Comparison of ENCODE assay signal across 1 cellular context in genomic region chr9:86246752-86247161, GRCh38.
TF ChIP-seq lines count a peak whose summit lies in the region.

No MANE protein-coding gene starts in this region.

TF ChIP-seq in GM12878, 131 proteins besides CTCF, POLR2A, EP300 and RAD21 (continued from another document):
- TF ChIP-seq, protein P1, sequence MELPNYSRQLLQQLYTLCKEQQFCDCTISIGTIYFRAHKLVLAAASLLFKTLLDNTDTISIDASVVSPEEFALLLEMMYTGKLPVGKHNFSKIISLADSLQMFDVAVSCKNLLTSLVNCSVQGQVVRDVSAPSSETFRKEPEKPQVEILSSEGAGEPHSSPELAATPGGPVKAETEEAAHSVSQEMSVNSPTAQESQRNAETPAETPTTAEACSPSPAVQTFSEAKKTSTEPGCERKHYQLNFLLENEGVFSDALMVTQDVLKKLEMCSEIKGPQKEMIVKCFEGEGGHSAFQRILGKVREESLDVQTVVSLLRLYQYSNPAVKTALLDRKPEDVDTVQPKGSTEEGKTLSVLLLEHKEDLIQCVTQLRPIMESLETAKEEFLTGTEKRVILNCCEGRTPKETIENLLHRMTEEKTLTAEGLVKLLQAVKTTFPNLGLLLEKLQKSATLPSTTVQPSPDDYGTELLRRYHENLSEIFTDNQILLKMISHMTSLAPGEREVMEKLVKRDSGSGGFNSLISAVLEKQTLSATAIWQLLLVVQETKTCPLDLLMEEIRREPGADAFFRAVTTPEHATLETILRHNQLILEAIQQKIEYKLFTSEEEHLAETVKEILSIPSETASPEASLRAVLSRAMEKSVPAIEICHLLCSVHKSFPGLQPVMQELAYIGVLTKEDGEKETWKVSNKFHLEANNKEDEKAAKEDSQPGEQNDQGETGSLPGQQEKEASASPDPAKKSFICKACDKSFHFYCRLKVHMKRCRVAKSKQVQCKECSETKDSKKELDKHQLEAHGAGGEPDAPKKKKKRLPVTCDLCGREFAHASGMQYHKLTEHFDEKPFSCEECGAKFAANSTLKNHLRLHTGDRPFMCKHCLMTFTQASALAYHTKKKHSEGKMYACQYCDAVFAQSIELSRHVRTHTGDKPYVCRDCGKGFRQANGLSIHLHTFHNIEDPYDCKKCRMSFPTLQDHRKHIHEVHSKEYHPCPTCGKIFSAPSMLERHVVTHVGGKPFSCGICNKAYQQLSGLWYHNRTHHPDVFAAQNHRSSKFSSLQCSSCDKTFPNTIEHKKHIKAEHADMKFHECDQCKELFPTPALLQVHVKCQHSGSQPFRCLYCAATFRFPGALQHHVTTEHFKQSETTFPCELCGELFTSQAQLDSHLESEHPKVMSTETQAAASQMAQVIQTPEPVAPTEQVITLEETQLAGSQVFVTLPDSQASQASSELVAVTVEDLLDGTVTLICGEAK (IDR thresholded peaks at IDR 0.05; ENCODE audit: borderline replicate concordance), result no peak
- TF ChIP-seq YY1 (IDR thresholded peaks at IDR 0.05; ENCODE audit: low read depth, low read length) (0 out of 2 replicates have a peak, but pooled peaks have one; percentile 23), NR2F1 (conservative IDR thresholded peaks at IDR 0.05) (peak; percentile 91), NR2C2 (IDR thresholded peaks at IDR 0.05; ENCODE audit: borderline replicate concordance, control insufficient read depth, insufficient read length, low read depth) (no peak), ATF2 (IDR thresholded peaks at IDR 0.05; ENCODE audit: low read length) (peak; percentile 88), IRF5 (IDR thresholded peaks at IDR 0.05; ENCODE audit: borderline replicate concordance) (no peak), SMC3 (IDR thresholded peaks at IDR 0.05; ENCODE audit: borderline replicate concordance, low read length) (peak; percentile 46; the same call in 1 of the 2 replicates), NFYA (IDR thresholded peaks at IDR 0.05; ENCODE audit: borderline replicate concordance, low read depth, low read length) (no peak), FOXK2 (IDR thresholded peaks at IDR 0.05) (no peak), BACH1 (IDR thresholded peaks at IDR 0.05; ENCODE audit: borderline replicate concordance) (no peak), ZSCAN29 (IDR thresholded peaks at IDR 0.05) (no peak), USF1 (IDR thresholded peaks at IDR 0.05; ENCODE audit: borderline replicate concordance, extremely low read length, insufficient read depth, low read depth, low read length) (no peak), RCOR1 (conservative IDR thresholded peaks at IDR 0.05; ENCODE audit: low read depth, low read length) (no peak), CREM (IDR thresholded peaks at IDR 0.05; ENCODE audit: low read depth) (peak; percentile 32; the same call in 1 of the 2 replicates), GABPA (IDR thresholded peaks at IDR 0.05; ENCODE audit: low read depth) (no peak), HCFC1 (IDR thresholded peaks at IDR 0.05; ENCODE audit: low read length) (no peak), BMI1 (IDR thresholded peaks at IDR 0.05; ENCODE audit: borderline replicate concordance) (no peak), ZBTB11 (CRISPR knock-in tag; IDR thresholded peaks at IDR 0.05) (no peak), HDGF (IDR thresholded peaks at IDR 0.05) (no peak), CREB1 (IDR thresholded peaks at IDR 0.05; ENCODE audit: low read depth) (no peak), NFXL1 (IDR thresholded peaks at IDR 0.05; ENCODE audit: borderline replicate concordance) (no peak), NRF1 (conservative IDR thresholded peaks at IDR 0.05; ENCODE audit: low read depth, low read length) (no peak), NFIC (IDR thresholded peaks at IDR 0.05; ENCODE audit: low read depth, low read length) (peak; percentile 34; the same call in 1 of the 2 replicates), ZZZ3 (IDR thresholded peaks at IDR 0.05; ENCODE audit: control insufficient read depth, insufficient read length, low read depth) (no peak), CBFB (IDR thresholded peaks at IDR 0.05; ENCODE audit: low read depth) (no peak), MTA2 (IDR thresholded peaks at IDR 0.05; ENCODE audit: low read depth) (no peak), EZH2 (IDR thresholded peaks at IDR 0.05; ENCODE audit: borderline replicate concordance, control insufficient read depth, low read depth, low read length) (no peak), RUNX3 (IDR thresholded peaks at IDR 0.05; ENCODE audit: low read length) (peak; percentile 70), ZNF207 (IDR thresholded peaks at IDR 0.05; ENCODE audit: borderline replicate concordance) (no peak), TARDBP (IDR thresholded peaks at IDR 0.05; ENCODE audit: borderline replicate concordance) (no peak), ETV6 (conservative IDR thresholded peaks at IDR 0.05 in 1 of 2, IDR thresholded peaks at IDR 0.05 in 1 of 2; ENCODE audit: borderline replicate concordance in 1 of 2, low read depth in 1 of 2) (no peak), CEBPB (IDR thresholded peaks at IDR 0.05; ENCODE audit: borderline replicate concordance in 1 of 2, low read depth in 2 of 2, low read length in 2 of 2) (no peak), ATF7 (IDR thresholded peaks at IDR 0.05; ENCODE audit: low read depth) (peak; percentile 52; the same call in 1 of the 2 replicates), CHD2 (IDR thresholded peaks at IDR 0.05; ENCODE audit: borderline replicate concordance, low read depth, low read length) (no peak), MTA3 (IDR thresholded peaks at IDR 0.05; ENCODE audit: borderline replicate concordance, low read length) (no peak), CBX5 (IDR thresholded peaks at IDR 0.05; ENCODE audit: low read depth) (no peak), SMARCA5 (IDR thresholded peaks at IDR 0.05) (no peak), POU2F2 (IDR thresholded peaks at IDR 0.05; ENCODE audit: borderline replicate concordance, low read depth, low read length) (no peak), SRF (IDR thresholded peaks at IDR 0.05; ENCODE audit: low read depth in 2 of 2, low read length in 2 of 2) (no peak), SREBF2 (IDR thresholded peaks at IDR 0.05; ENCODE audit: low read length) (no peak), ZNF384 (IDR thresholded peaks at IDR 0.05; ENCODE audit: borderline replicate concordance, low read depth, low read length) (no peak), E4F1 (IDR thresholded peaks at IDR 0.05; ENCODE audit: borderline replicate concordance, partially characterized antibody) (no peak), GATAD2B (conservative IDR thresholded peaks at IDR 0.05; ENCODE audit: low read depth) (peak; percentile 99), STAT3 (IDR thresholded peaks at IDR 0.05; ENCODE audit: low read depth, low read length) (0 out of 2 replicates have a peak, but pooled peaks have one; percentile 49)
- TF ChIP-seq, protein P2, sequence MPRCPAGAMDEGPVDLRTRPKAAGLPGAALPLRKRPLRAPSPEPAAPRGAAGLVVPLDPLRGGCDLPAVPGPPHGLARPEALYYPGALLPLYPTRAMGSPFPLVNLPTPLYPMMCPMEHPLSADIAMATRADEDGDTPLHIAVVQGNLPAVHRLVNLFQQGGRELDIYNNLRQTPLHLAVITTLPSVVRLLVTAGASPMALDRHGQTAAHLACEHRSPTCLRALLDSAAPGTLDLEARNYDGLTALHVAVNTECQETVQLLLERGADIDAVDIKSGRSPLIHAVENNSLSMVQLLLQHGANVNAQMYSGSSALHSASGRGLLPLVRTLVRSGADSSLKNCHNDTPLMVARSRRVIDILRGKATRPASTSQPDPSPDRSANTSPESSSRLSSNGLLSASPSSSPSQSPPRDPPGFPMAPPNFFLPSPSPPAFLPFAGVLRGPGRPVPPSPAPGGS (IDR thresholded peaks at IDR 0.05; ENCODE audit: borderline replicate concordance, insufficient read depth, low read depth, low read length, poor library complexity, severe bottlenecking), result peak; percentile 99
- TF ChIP-seq, protein P3, sequence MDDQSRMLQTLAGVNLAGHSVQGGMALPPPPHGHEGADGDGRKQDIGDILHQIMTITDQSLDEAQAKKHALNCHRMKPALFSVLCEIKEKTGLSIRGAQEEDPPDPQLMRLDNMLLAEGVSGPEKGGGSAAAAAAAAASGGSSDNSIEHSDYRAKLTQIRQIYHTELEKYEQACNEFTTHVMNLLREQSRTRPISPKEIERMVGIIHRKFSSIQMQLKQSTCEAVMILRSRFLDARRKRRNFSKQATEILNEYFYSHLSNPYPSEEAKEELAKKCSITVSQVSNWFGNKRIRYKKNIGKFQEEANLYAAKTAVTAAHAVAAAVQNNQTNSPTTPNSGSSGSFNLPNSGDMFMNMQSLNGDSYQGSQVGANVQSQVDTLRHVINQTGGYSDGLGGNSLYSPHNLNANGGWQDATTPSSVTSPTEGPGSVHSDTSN (IDR thresholded peaks at IDR 0.05; ENCODE audit: insufficient replicate concordance, low read depth, low read length), result no peak
- TF ChIP-seq, protein P4, sequence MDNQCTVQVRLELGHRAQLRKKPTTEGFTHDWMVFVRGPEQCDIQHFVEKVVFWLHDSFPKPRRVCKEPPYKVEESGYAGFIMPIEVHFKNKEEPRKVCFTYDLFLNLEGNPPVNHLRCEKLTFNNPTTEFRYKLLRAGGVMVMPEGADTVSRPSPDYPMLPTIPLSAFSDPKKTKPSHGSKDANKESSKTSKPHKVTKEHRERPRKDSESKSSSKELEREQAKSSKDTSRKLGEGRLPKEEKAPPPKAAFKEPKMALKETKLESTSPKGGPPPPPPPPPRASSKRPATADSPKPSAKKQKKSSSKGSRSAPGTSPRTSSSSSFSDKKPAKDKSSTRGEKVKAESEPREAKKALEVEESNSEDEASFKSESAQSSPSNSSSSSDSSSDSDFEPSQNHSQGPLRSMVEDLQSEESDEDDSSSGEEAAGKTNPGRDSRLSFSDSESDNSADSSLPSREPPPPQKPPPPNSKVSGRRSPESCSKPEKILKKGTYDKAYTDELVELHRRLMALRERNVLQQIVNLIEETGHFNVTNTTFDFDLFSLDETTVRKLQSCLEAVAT (IDR thresholded peaks at IDR 0.05), result no peak
